Comparison of ENCODE assay signal across 8 cellular contexts in the genomic region with DNA sequence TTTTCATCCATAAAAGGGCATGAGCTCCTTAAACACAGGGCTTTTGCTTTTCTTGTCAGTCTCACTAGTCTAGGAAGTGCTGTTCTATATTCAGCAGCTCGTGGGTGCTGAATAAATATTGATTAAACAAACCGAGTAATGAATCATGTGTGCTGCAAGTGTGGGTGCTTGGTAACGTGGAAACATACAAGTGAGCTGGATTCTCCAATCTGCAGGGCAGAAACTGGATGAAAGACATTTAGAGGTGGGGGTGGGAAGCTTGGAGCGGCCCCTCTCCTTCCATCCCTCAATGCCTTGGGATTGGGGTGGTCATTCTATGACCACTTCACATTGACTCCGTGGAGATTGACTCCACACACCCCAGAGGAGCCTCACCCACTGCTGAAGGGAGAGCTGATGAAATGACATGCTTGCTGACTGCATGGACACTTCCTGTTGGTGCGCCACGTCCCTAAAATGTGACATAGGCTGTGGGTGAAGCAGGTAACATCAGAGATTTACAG.
DNase-seq lines count a peak whose midpoint lies in the region; ATAC-seq and TF ChIP-seq lines count a peak whose summit lies in the region.

No MANE protein-coding gene starts in this region.

- no peak overlapping the region for H3K9ac ChIP-seq in endodermal cell (ENCODE audit: extremely low read depth, low read length, poor library complexity, severe bottlenecking)

- peaks cover 78% of the 10 kb centered on the region for H3K36me3 Mint-ChIP-seq in activated naive CD8-positive, alpha-beta T cell treated with anti-CD3 and anti-CD28 coated beads, Interleukin-2, amount 50 U/mL, for 24 hours (ENCODE audit: low read depth)
- no peaks in the 10 kb centered on the region for H3K36me3 Mint-ChIP-seq in endodermal cell (ENCODE audit: low read depth)

- H3K27me3 Mint-ChIP-seq in activated naive CD8-positive, alpha-beta T cell treated with anti-CD3 and anti-CD28 coated beads, Interleukin-2, amount 50 U/mL, for 24 hours = no peaks in the 10 kb centered on the region
- H3K27me3 Mint-ChIP-seq in endodermal cell (ENCODE audit: insufficient read depth) = no peaks in the 10 kb centered on the region

- peaks cover 100% of the 10 kb centered on the region for H3K4me1 Mint-ChIP-seq in activated naive CD8-positive, alpha-beta T cell treated with anti-CD3 and anti-CD28 coated beads, Interleukin-2, amount 50 U/mL, for 24 hours
- peaks cover 6% of the 10 kb centered on the region for H3K4me1 Mint-ChIP-seq in endodermal cell

- H2AFZ ChIP-seq in osteoblast (ENCODE audit: low read length) = peak overlapping the region; percentile 25

- H3K27me3 ChIP-seq in osteoblast (ENCODE audit: insufficient read depth, low read length) = no peaks in the 10 kb centered on the region
- H3K27me3 ChIP-seq in foreskin keratinocyte = no peaks in the 10 kb centered on the region
- no peaks in the 10 kb centered on the region for H3K27me3 ChIP-seq in endodermal cell (ENCODE audit: control insufficient read depth, insufficient read depth, low read length, poor library complexity, severe bottlenecking)

- DNase-seq in Ammon's horn (ENCODE audit: low spot score) (peak; percentile 41), SKM-1 (lab: John Stamatoyannopoulos, UW; ENCODE audit: unreplicated experiment) (peak; percentile 14), osteoblast (ENCODE audit: insufficient read length, low spot score, missing footprints) (no peak), foreskin keratinocyte (no peak), endodermal cell (no peak), posterior cingulate gyrus (no peak)
- DNase-seq in activated naive CD8-positive, alpha-beta T cell treated with anti-CD3 and anti-CD28 coated beads, Interleukin-2, amount 50 U/mL, for 24 hours = peak; percentile 59

- peak overlapping the region; percentile 94 for H3K27ac Mint-ChIP-seq in activated naive CD8-positive, alpha-beta T cell treated with anti-CD3 and anti-CD28 coated beads, Interleukin-2, amount 50 U/mL, for 24 hours
- H3K27ac Mint-ChIP-seq in endodermal cell = no peak overlapping the region

- peaks cover 53% of the 10 kb centered on the region for H3K79me2 ChIP-seq in osteoblast (ENCODE audit: insufficient read depth, low read length)

- ATAC-seq in activated naive CD8-positive, alpha-beta T cell treated with anti-CD3 and anti-CD28 coated beads, Interleukin-2, amount 50 U/mL, for 24 hours = peak; percentile 65
- no peak for ATAC-seq in GM21576 (IDR thresholded peaks at IDR 0.05; ENCODE audit: unreplicated experiment)
- no peak for ATAC-seq in foreskin keratinocyte

- intact Hi-C loops in posterior cingulate gyrus (cut with DNase I) = no loop called here

- H3K4me3 ChIP-seq in osteoblast (ENCODE audit: insufficient read depth, low read length) = peak overlapping the region; percentile 9
- no peak overlapping the region for H3K4me3 ChIP-seq in endodermal cell (ENCODE audit: low read length)

- TF ChIP-seq CTCF in osteoblast (IDR thresholded peaks at IDR 0.05; ENCODE audit: extremely low read depth, low read depth, low read length) = no peak
- TF ChIP-seq CTCF in foreskin keratinocyte (conservative IDR thresholded peaks at IDR 0.05) = no peak
- no peak for TF ChIP-seq CTCF in endodermal cell (conservative IDR thresholded peaks at IDR 0.05)

- peak overlapping the region; percentile 91 for H3K27ac ChIP-seq in osteoblast (ENCODE audit: low read depth, low read length)
- no peak overlapping the region for H3K27ac ChIP-seq in foreskin keratinocyte
- no peak overlapping the region for H3K27ac ChIP-seq in endodermal cell (ENCODE audit: low read depth, low read length)

- peak overlapping the region; percentile 58 for H3K4me3 Mint-ChIP-seq in activated naive CD8-positive, alpha-beta T cell treated with anti-CD3 and anti-CD28 coated beads, Interleukin-2, amount 50 U/mL, for 24 hours
- no peak overlapping the region for H3K4me3 Mint-ChIP-seq in endodermal cell

- H3K9me3 ChIP-seq in osteoblast (ENCODE audit: low read depth, low read length) (no peaks in the 10 kb centered on the region), endodermal cell (ENCODE audit: control insufficient read depth, low read length) (no peaks in the 10 kb centered on the region)

- no peaks in the 10 kb centered on the region for H3K9me3 Mint-ChIP-seq in activated naive CD8-positive, alpha-beta T cell treated with anti-CD3 and anti-CD28 coated beads, Interleukin-2, amount 50 U/mL, for 24 hours
- no peaks in the 10 kb centered on the region for H3K9me3 Mint-ChIP-seq in endodermal cell

- peaks cover 55% of the 10 kb centered on the region for H3K4me1 ChIP-seq in osteoblast (ENCODE audit: insufficient read depth, low read length)
- H3K4me1 ChIP-seq in foreskin keratinocyte = peaks cover 14% of the 10 kb centered on the region
- H3K4me1 ChIP-seq in endodermal cell (ENCODE audit: control insufficient read depth, insufficient read depth, low read length) = no peaks in the 10 kb centered on the region

- H3K4me2 ChIP-seq in osteoblast (ENCODE audit: insufficient read depth, low read length) = peak overlapping the region; percentile 57

- H3K36me3 ChIP-seq in osteoblast (ENCODE audit: insufficient read depth, low read length) (peaks cover 42% of the 10 kb centered on the region), endodermal cell (ENCODE audit: control insufficient read depth, insufficient read depth, low read length) (no peaks in the 10 kb centered on the region)

- H4K20me1 ChIP-seq in osteoblast (ENCODE audit: insufficient read depth, low read length) = no peaks in the 10 kb centered on the region

- WGBS in endodermal cell (ENCODE audit: insufficient coverage in 1 of 2, insufficient read length in 1 of 2), 2 experiments = 73 to 79% methylated on average over 3 to 7 of the region's 7 CpGs

Comparison
In these comparisons a context has a peak if more than half of its experiments do, and no peak if none do; other contexts are left out.
1. DNase-seq: peak in Ammon's horn (single experiment), SKM-1 (single experiment) and activated naive CD8-positive, alpha-beta T cell treated with anti-CD3 and anti-CD28 coated beads, Interleukin-2, amount 50 U/mL, for 24 hours (single experiment); none in osteoblast (single experiment), foreskin keratinocyte (0 of 2), endodermal cell (single experiment) and posterior cingulate gyrus (0 of 10).